16 cellular contexts compared by ENCODE assay signal in the genomic region with DNA sequence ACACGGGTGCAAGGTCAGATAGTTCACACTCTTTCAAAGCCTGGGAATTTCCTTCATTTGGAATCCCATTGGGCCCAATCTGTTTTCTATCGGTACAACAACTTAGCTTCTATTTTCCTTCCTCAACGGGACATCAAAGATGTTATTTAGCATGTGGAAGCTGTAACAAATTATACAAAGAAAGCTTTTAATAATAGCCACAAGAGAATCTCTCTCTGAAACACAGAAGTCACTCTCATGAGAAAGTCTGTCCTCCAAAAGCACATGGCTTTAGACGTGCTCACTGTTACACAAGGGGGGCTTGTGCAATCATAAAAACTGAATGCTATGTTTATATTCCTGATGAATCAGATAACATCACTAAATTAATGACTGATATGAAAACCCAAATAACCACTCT. TPM values are rescaled to one million over a fixed set of nuclear protein-coding genes. Genes with fewer than 3 reads are reported as not detected.
DNase-seq lines count a peak whose midpoint lies in the region; ATAC-seq lines count a peak whose summit lies in the region.
"Had no signal": no experiment of that assay in that cellular context is flagged by ENCODE, and none has a peak within 500 bp of the region (broad histone marks: within the 10 kb centered on the region; RNA-seq: fewer than 3 reads in every experiment).

No MANE protein-coding gene starts in this region.

- no peak overlapping the region for H2AK5ac ChIP-seq in neuronal stem cell (ENCODE audit: low read depth, low read length)

- no peak overlapping the region for H3K18ac ChIP-seq in neuronal stem cell (ENCODE audit: low read length)

- H4K91ac ChIP-seq in neuronal stem cell (ENCODE audit: low read depth, low read length, poor library complexity), result no peak overlapping the region

- no peak overlapping the region for H3K4me3 Mint-ChIP-seq in activated naive CD4-positive, alpha-beta T cell treated with anti-CD3 and anti-CD28 coated beads for 36 hours
- H3K4me3 Mint-ChIP-seq: activated naive CD8-positive, alpha-beta T cell treated with anti-CD3 and anti-CD28 coated beads, Interleukin-2, amount 10 ng/mL, durations not matched to agents 7 days and 5 days; stimulated activated naive CD8-positive, alpha-beta T cell treated with anti-CD3 and anti-CD28 coated beads, Interleukin-15, amount 100 ng/mL, for 72 hours had no signal

- H3K27ac Mint-ChIP-seq in activated naive CD4-positive, alpha-beta T cell treated with anti-CD3 and anti-CD28 coated beads for 36 hours, result no peak overlapping the region
- H3K27ac Mint-ChIP-seq: activated naive CD8-positive, alpha-beta T cell treated with anti-CD3 and anti-CD28 coated beads, Interleukin-2, amount 10 ng/mL, durations not matched to agents 7 days and 5 days; stimulated activated naive CD8-positive, alpha-beta T cell treated with anti-CD3 and anti-CD28 coated beads, Interleukin-15, amount 100 ng/mL, for 72 hours had no signal

- no peak overlapping the region for H3K4me2 ChIP-seq in neuronal stem cell (ENCODE audit: insufficient read depth, low read length, poor library complexity, severe bottlenecking)

- H3K36me3 ChIP-seq in neuronal stem cell (replicated peaks in 1 of 2; ENCODE audit: control insufficient read depth in 2 of 2, insufficient read depth in 2 of 2, low read length in 2 of 2), result no peaks in the 10 kb centered on the region

- no peak overlapping the region for H3K27ac ChIP-seq in neuronal stem cell (replicated peaks; ENCODE audit: low read length)

- H3K23ac ChIP-seq in neuronal stem cell (ENCODE audit: low read depth, low read length, poor library complexity), result no peak overlapping the region

- no peak overlapping the region for H2BK5ac ChIP-seq in neuronal stem cell (ENCODE audit: low read length)

- no CpG with 5 or more reads among the region's 4 CpGs for WGBS in neuronal stem cell (ENCODE audit: extremely low coverage in 2 of 2, insufficient read length in 2 of 2, insufficient replicate concordance in 1 of 2), 2 donors

- H3K4me1 ChIP-seq in neuronal stem cell (ENCODE audit: control insufficient read depth in 2 of 2, insufficient read depth in 1 of 2, low read depth in 1 of 2, low read length in 2 of 2), result no peaks in the 10 kb centered on the region

- H3K9ac ChIP-seq in neuronal stem cell (ENCODE audit: low read depth, low read length, poor library complexity), result no peak overlapping the region

- no peaks in the 10 kb centered on the region for H3K79me1 ChIP-seq in neuronal stem cell (ENCODE audit: low read depth, low read length)

- H2AFZ ChIP-seq in neuronal stem cell (ENCODE audit: low read length), result no peak overlapping the region

- peaks cover 0 to 2% of the 10 kb centered on the region in 2 donors for H3K9me3 ChIP-seq in neuronal stem cell (replicated peaks in 1 of 2; ENCODE audit: control insufficient read depth in 2 of 2, insufficient read depth in 1 of 2, low read depth in 1 of 2, low read length in 2 of 2)

- H2BK15ac ChIP-seq in neuronal stem cell (ENCODE audit: low read length), result no peak overlapping the region

- peak; percentile 83 for ATAC-seq in Right ventricle myocardium superior (ENCODE audit: poor library complexity)
- no peak for ATAC-seq in GM21526 (IDR thresholded peaks at IDR 0.05; ENCODE audit: low FRiP score, unreplicated experiment)
- ATAC-seq: stimulated activated naive CD8-positive, alpha-beta T cell treated with anti-CD3 and anti-CD28 coated beads, Interleukin-15, amount 100 ng/mL, for 72 hours had no signal

- H2BK120ac ChIP-seq in neuronal stem cell (ENCODE audit: low read depth, low read length), result no peak overlapping the region

- H3K14ac ChIP-seq in neuronal stem cell (ENCODE audit: low read length), result no peak overlapping the region

- H3K9me3 Mint-ChIP-seq in activated naive CD4-positive, alpha-beta T cell treated with anti-CD3 and anti-CD28 coated beads for 36 hours, result peaks cover 19% of the 10 kb centered on the region

- H3K4me1 Mint-ChIP-seq in activated naive CD4-positive, alpha-beta T cell treated with anti-CD3 and anti-CD28 coated beads for 36 hours (ENCODE audit: low read depth), result no peaks in the 10 kb centered on the region
- H3K4me1 Mint-ChIP-seq: activated naive CD8-positive, alpha-beta T cell treated with anti-CD3 and anti-CD28 coated beads, Interleukin-2, amount 10 ng/mL, durations not matched to agents 7 days and 5 days; stimulated activated naive CD8-positive, alpha-beta T cell treated with anti-CD3 and anti-CD28 coated beads, Interleukin-15, amount 100 ng/mL, for 72 hours had no signal

- CTCF ChIA-PET in activated naive CD4-positive, alpha-beta T cell treated with anti-CD3 and anti-CD28 coated beads for 36 hours (lab: Charles Lee), result interaction anchor here (1.0 kb wide), 1 partner anchor 10 kb away, joined by 3 read pairs; no protein-coding TSS in a partner anchor

- no peak overlapping the region for H3K4ac ChIP-seq in neuronal stem cell (ENCODE audit: low read length)

- H3K4me3 ChIP-seq in neuronal stem cell (ENCODE audit: low read length in 2 of 2), result no peak overlapping the region

- intact Hi-C loops in Right ventricle myocardium superior (cut with DNase I), result no loop called here
- intact Hi-C loops in activated naive CD4-positive, alpha-beta T cell treated with anti-CD3 and anti-CD28 coated beads for 36 hours (cut with micrococcal nuclease), result no loop called here

- no peak overlapping the region for H4K8ac ChIP-seq in neuronal stem cell (ENCODE audit: low read depth, low read length)

- H2BK12ac ChIP-seq in neuronal stem cell (ENCODE audit: low read length), result no peak overlapping the region

- no peaks in the 10 kb centered on the region for H3K27me3 ChIP-seq in neuronal stem cell (ENCODE audit: control insufficient read depth in 3 of 3, insufficient read depth in 3 of 3, low read depth in 1 of 3, low read length in 3 of 3)

- peaks cover 3% of the 10 kb centered on the region for H3K36me3 Mint-ChIP-seq in activated naive CD4-positive, alpha-beta T cell treated with anti-CD3 and anti-CD28 coated beads for 36 hours (ENCODE audit: low read depth)

- H3K27me3 Mint-ChIP-seq in activated naive CD4-positive, alpha-beta T cell treated with anti-CD3 and anti-CD28 coated beads for 36 hours (ENCODE audit: low read depth), result no peaks in the 10 kb centered on the region
- H3K27me3 Mint-ChIP-seq: stimulated activated naive CD8-positive, alpha-beta T cell treated with anti-CD3 and anti-CD28 coated beads, Interleukin-15, amount 100 ng/mL, for 72 hours had no signal

- DNase-seq in GF-D8 (lab: John Stamatoyannopoulos, UW) (peak; percentile 40), amniotic epithelial cell (ENCODE audit: low read depth) (peak; percentile 92), Right ventricle myocardium superior (no peak), pons (ENCODE audit: low spot score) (peak; percentile 32), neuronal stem cell (ENCODE audit: low spot score) (no peak), NCI-H146 (lab: John Stamatoyannopoulos, UW) (no peak)
- no peak for DNase-seq in activated naive CD4-positive, alpha-beta T cell treated with anti-CD3 and anti-CD28 coated beads for 36 hours
- DNase-seq: activated CD4-positive, alpha-beta T cell treated with anti-CD3 and anti-CD28 coated beads, Interleukin-2, amount 50 U/mL, for 1 hour; activated naive CD8-positive, alpha-beta T cell treated with anti-CD3 and anti-CD28 coated beads, Interleukin-2, amount 10 ng/mL, durations not matched to agents 7 days and 5 days; activated T-cell treated with anti-CD3 and anti-CD28 coated beads, Interleukin-2, amount 50 U/mL, for 1 hour; cerebellar nuclear complex; NCI-H1436 treated with DMSO at 0.1 percent for 48 hours; NCI-H446; posterior cingulate gyrus; stimulated activated naive CD8-positive, alpha-beta T cell treated with anti-CD3 and anti-CD28 coated beads, Interleukin-15, amount 100 ng/mL, for 72 hours had no signal

RNA-seq across cellular contexts. Expression of a gene that starts 28.9 kb away (rescaled TPM):
- total RNA-seq in Right ventricle myocardium superior, result 9.3 TPM
- 1 to 10 TPM; 1.3 to 1.7 TPM for total RNA-seq in activated naive CD4-positive, alpha-beta T cell treated with anti-CD3 and anti-CD28 coated beads for 36 hours
- polyA plus RNA-seq in neuronal stem cell (2013, experiment 1 of 2), result 0.01 TPM
- polyA plus RNA-seq in neuronal stem cell (2013, experiment 2 of 2), result 0.01 TPM

Comparison
In these comparisons a context has a peak if more than half of its experiments do, and no peak if none do; other contexts are left out.
1. DNase-seq: peak in GF-D8 (single experiment), amniotic epithelial cell (single experiment) and pons (single experiment); none in Right ventricle myocardium superior (single experiment), activated naive CD4-positive, alpha-beta T cell treated with anti-CD3 and anti-CD28 coated beads for 36 hours (single experiment), neuronal stem cell (single experiment) and NCI-H146 (single experiment).